In genomic region chr13:23884361-23884760, GRCh38 we compare ENCODE assay signal across 4 cellular contexts. TPM values are rescaled to one million over a fixed set of nuclear protein-coding genes. Genes with fewer than 3 reads are reported as not detected.
"Had no signal": no experiment of that assay in that cellular context is flagged by ENCODE, and none has a peak within 500 bp of the region (broad histone marks: within the 10 kb centered on the region; RNA-seq: fewer than 3 reads in every experiment).

No MANE protein-coding gene starts in this region.

RNA-seq across cellular contexts. Expression of gene C1QTNF9B, which starts 12.9 kb away (rescaled TPM):
- total RNA-seq: GM23248, H4, H7, HepG2 had no signal
